Comparison of ENCODE assay signal across 15 cellular contexts in genomic region chr2:237706257-237706656, GRCh38.
A peak's percentile ranks its signal among the peaks of the same experiment; 100 is the strongest.
DNase-seq lines count a peak whose midpoint lies in the region; ATAC-seq, FAIRE-seq and TF ChIP-seq lines count a peak whose summit lies in the region.
"Had no signal": no experiment of that assay in that cellular context is flagged by ENCODE, and none has a peak within 500 bp of the region (broad histone marks: within the 10 kb centered on the region; RNA-seq: fewer than 3 reads in every experiment).

No MANE protein-coding gene starts in this region.

- intact Hi-C loops in HepG2 (cut with micrococcal nuclease; ENCODE audit: unreplicated experiment) = no loop called here

- WGBS in HepG2 (ENCODE audit: low lambda C conversion rate) = 98% methylated on average over 5 of the region's 5 CpGs

- H3K9me3 ChIP-seq in HepG2 (ENCODE audit: low read length) (no peaks in the 10 kb centered on the region), subcutaneous abdominal adipose tissue (ENCODE audit: control insufficient read depth in 5 of 5, low read length in 5 of 5) (no peaks in the 10 kb centered on the region)
- H3K9me3 ChIP-seq: mucosa of descending colon, right lobe of liver, testis had no signal

- POLR2A ChIA-PET in WTC11 (lab: Charles Lee) = no interaction called here
- POLR2A ChIA-PET in HepG2 (lab: Yijun Ruan, JAX) = no interaction called here

- H3K36me3 ChIP-seq in HepG2 (replicated peaks in 1 of 2; ENCODE audit: control insufficient read depth in 1 of 2, insufficient read depth in 2 of 2, low read length in 2 of 2) (peaks cover 7 to 10% of the 10 kb centered on the region in 2 experiments; a peak in 3 of 5 replicates), subcutaneous abdominal adipose tissue (ENCODE audit: control insufficient read depth in 5 of 5, insufficient read depth in 5 of 5, low read length in 5 of 5) (peaks cover 0 to 26% (median 16%) of the 10 kb centered on the region in 5 donors)

- FAIRE-seq in HepG2 (lab: Jason Lieb, UNC) = no peak

- H3K9ac ChIP-seq in HepG2 (ENCODE audit: insufficient read depth, low read depth, low read length) (no peak overlapping the region), subcutaneous abdominal adipose tissue (ENCODE audit: low read length in 5 of 5) (no peak overlapping the region)

- no peaks in the 10 kb centered on the region for H3K27me3 Mint-ChIP-seq in activated CD8-positive, alpha-beta memory T cell treated with anti-CD3 and anti-CD28 coated beads, Interleukin-2, amount 10 ng/mL, durations not matched to agents 7 days and 5 days
- no peaks in the 10 kb centered on the region for H3K27me3 Mint-ChIP-seq in WTC11 (ENCODE audit: low read depth)

- H3K79me2 ChIP-seq in HepG2 (ENCODE audit: insufficient read depth, low read length) = peaks cover 54% of the 10 kb centered on the region

- CTCF ChIA-PET in activated CD8-positive, alpha-beta memory T cell treated with anti-CD3 and anti-CD28 coated beads, Interleukin-2, amount 10 ng/mL, durations not matched to agents 7 days and 5 days (lab: Charles Lee) = interaction anchor here (1.4 to 7.1 kb wide), 2 partner anchors 25 to 33 kb away, joined by 3 to 60 read pairs; no protein-coding TSS in a partner anchor
- CTCF ChIA-PET in WTC11 (lab: Charles Lee) = no interaction called here
- CTCF ChIA-PET in HepG2 (lab: Yijun Ruan, JAX; ENCODE audit: low intra/inter-chr PET ratio, low total read pairs) = no interaction called here

- H3K4me3 ChIP-seq in HepG2 (replicated peaks in 1 of 3; ENCODE audit: insufficient read depth in 1 of 3, low read depth in 2 of 3, low read length in 3 of 3) = no peak overlapping the region
- H3K4me3 ChIP-seq in subcutaneous abdominal adipose tissue (ENCODE audit: low read depth in 1 of 5, low read length in 5 of 5) = no peak overlapping the region
- H3K4me3 ChIP-seq: mucosa of descending colon, right lobe of liver, testis had no signal

- H3K4me1 ChIP-seq in HepG2 (ENCODE audit: insufficient read depth, low read length) (peaks cover 27% of the 10 kb centered on the region), subcutaneous abdominal adipose tissue (ENCODE audit: control insufficient read depth in 5 of 5, insufficient read depth in 5 of 5, low read length in 5 of 5) (peaks cover 16 to 70% (median 51%) of the 10 kb centered on the region in 5 donors)

- in situ Hi-C loops in HepG2 (cut with HindIII; ENCODE audit: extremely low pct_ligation_motif_present, low pct_unique_long_range_greater_than_20kb) = no loop called here

- no peak for ATAC-seq in activated CD8-positive, alpha-beta memory T cell treated with anti-CD3 and anti-CD28 coated beads, Interleukin-2, amount 10 ng/mL, durations not matched to agents 7 days and 5 days
- ATAC-seq in WTC11 (no peak), HepG2 (no peak), HG03025 (IDR thresholded peaks at IDR 0.05; ENCODE audit: low FRiP score, unreplicated experiment) (no peak)
- ATAC-seq: mucosa of descending colon, right lobe of liver had no signal

- peaks cover 22% of the 10 kb centered on the region for H3K36me3 Mint-ChIP-seq in activated CD8-positive, alpha-beta memory T cell treated with anti-CD3 and anti-CD28 coated beads, Interleukin-2, amount 10 ng/mL, durations not matched to agents 7 days and 5 days
- peaks cover 8% of the 10 kb centered on the region for H3K36me3 Mint-ChIP-seq in WTC11

- TF ChIP-seq POLR2A in HepG2 (IDR thresholded peaks at IDR 0.05; ENCODE audit: insufficient read depth in 1 of 2, low read depth in 2 of 2, low read length in 2 of 2) = no peak

- peaks cover 38% of the 10 kb centered on the region; the same call in 1 of the 2 replicates for H4K20me1 ChIP-seq in HepG2 (ENCODE audit: insufficient read depth, low read length)

- DNase-seq in activated CD8-positive, alpha-beta memory T cell treated with anti-CD3 and anti-CD28 coated beads, Interleukin-2, amount 10 ng/mL, durations not matched to agents 7 days and 5 days = peak; percentile 25
- no peak for DNase-seq in activated CD8-positive, alpha-beta memory T cell treated with anti-CD3 and anti-CD28 coated beads, Interleukin-2, amount 50 U/mL, for 4 hours
- DNase-seq in WTC11 (ENCODE audit: low spot score) (no peak), HepG2 (ENCODE audit: low spot score) (no peak), NCI-H524 treated with DMSO at 0.1 percent for 48 hours (lab: John Stamatoyannopoulos, UW) (no peak)
- DNase-seq in effector CD4-positive, alpha-beta T cell = no peak
- DNase-seq: activated gamma-delta T cell treated with Interleukin-2 at 50 U/mL for 16 hours; DMS 273 treated with DMSO at 0.1 percent for 48 hours; mucosa of descending colon; NCI-H2081; NK-92 treated with Interleukin-12 subunit alpha and Interleukin-12 subunit beta, amount 100 ng/mL, for 24 hours; testis had no signal

- H3K4me2 ChIP-seq in HepG2 (ENCODE audit: low read depth, low read length) = no peak overlapping the region

- no peak overlapping the region for H3K27ac ChIP-seq in HepG2 (ENCODE audit: extremely low read length, insufficient read depth, low read length)
- peak overlapping the region; percentile 37 for H3K27ac ChIP-seq in subcutaneous abdominal adipose tissue (ENCODE audit: low read depth, low read length)
- H3K27ac ChIP-seq: right lobe of liver, testis had no signal

- BruUV-seq in HepG2 (replicated peaks; lab: Mats Ljungman, UMichigan) = no TSS peak

- peak overlapping the region; percentile 58 for H3K27ac Mint-ChIP-seq in activated CD8-positive, alpha-beta memory T cell treated with anti-CD3 and anti-CD28 coated beads, Interleukin-2, amount 10 ng/mL, durations not matched to agents 7 days and 5 days
- peak overlapping the region; percentile 79 for H3K27ac Mint-ChIP-seq in WTC11

- H3K27me3 ChIP-seq in HepG2 (ENCODE audit: control insufficient read depth in 1 of 2, insufficient read depth in 2 of 2, low read length in 2 of 2) = no peaks in the 10 kb centered on the region
- H3K27me3 ChIP-seq in subcutaneous abdominal adipose tissue (ENCODE audit: control insufficient read depth in 5 of 5, insufficient read depth in 4 of 5, low read length in 5 of 5) = no peaks in the 10 kb centered on the region
- H3K27me3 ChIP-seq: right lobe of liver, testis had no signal

- TF ChIP-seq EP300 in HepG2 (IDR thresholded peaks at IDR 0.05; ENCODE audit: low read depth in 2 of 2, low read length in 2 of 2) (no peak), HepG2 (CRISPR knock-in tag; IDR thresholded peaks at IDR 0.05; ENCODE audit: borderline replicate concordance) (no peak)

- no peak overlapping the region for H2AFZ ChIP-seq in HepG2 (ENCODE audit: low read length)

- H3K4me1 Mint-ChIP-seq in activated CD8-positive, alpha-beta memory T cell treated with anti-CD3 and anti-CD28 coated beads, Interleukin-2, amount 10 ng/mL, durations not matched to agents 7 days and 5 days = peaks cover 58% of the 10 kb centered on the region
- H3K4me1 Mint-ChIP-seq in WTC11 = peaks cover 71% of the 10 kb centered on the region

- no peak overlapping the region for H3K4me3 Mint-ChIP-seq in activated CD8-positive, alpha-beta memory T cell treated with anti-CD3 and anti-CD28 coated beads, Interleukin-2, amount 10 ng/mL, durations not matched to agents 7 days and 5 days
- H3K4me3 Mint-ChIP-seq in WTC11 = no peak overlapping the region

- TF ChIP-seq CTCF in WTC11 (IDR thresholded peaks at IDR 0.05) (no peak), HepG2 (CRISPR knock-in tag; IDR thresholded peaks at IDR 0.05) (no peak)

- H3K9me3 Mint-ChIP-seq in activated CD8-positive, alpha-beta memory T cell treated with anti-CD3 and anti-CD28 coated beads, Interleukin-2, amount 10 ng/mL, durations not matched to agents 7 days and 5 days (ENCODE audit: low read depth) = no peaks in the 10 kb centered on the region
- H3K9me3 Mint-ChIP-seq in WTC11 = no peaks in the 10 kb centered on the region

- no peak for TF ChIP-seq RAD21 in HepG2 (CRISPR knock-in tag; IDR thresholded peaks at IDR 0.05)

TF ChIP-seq in WTC11, 78 proteins besides CTCF, POLR2A, EP300 and RAD21 (continues in another document):
- no peak for TF ChIP-seq PREB (CRISPR knock-in tag; IDR thresholded peaks at IDR 0.05; ENCODE audit: borderline replicate concordance)
- TF ChIP-seq ZNF423 (CRISPR knock-in tag; IDR thresholded peaks at IDR 0.05) = no peak
- TF ChIP-seq CREM (CRISPR knock-in tag; IDR thresholded peaks at IDR 0.05) = no peak
- TF ChIP-seq ZNF232 (CRISPR knock-in tag; IDR thresholded peaks at IDR 0.05) = no peak

TF ChIP-seq in HepG2, 621 proteins besides CTCF, POLR2A, EP300 and RAD21:
- no peak for TF ChIP-seq NFYC (CRISPR knock-in tag; IDR thresholded peaks at IDR 0.05)
- 0 out of 2 replicates have a peak, but pooled peaks have one; percentile 8 for TF ChIP-seq HNF1B (CRISPR knock-in tag; IDR thresholded peaks at IDR 0.05)
- TF ChIP-seq RELA (CRISPR knock-in tag; IDR thresholded peaks at IDR 0.05) = no peak
- no peak for TF ChIP-seq GTF3A (CRISPR knock-in tag; conservative IDR thresholded peaks at IDR 0.05)
